In genomic region chr11:108302121-108302785, GRCh38 we compare ENCODE assay signal across 10 cellular contexts.
DNase-seq lines count a peak whose midpoint lies in the region; ATAC-seq and TF ChIP-seq lines count a peak whose summit lies in the region.
"Had no signal": no experiment of that assay in that cellular context is flagged by ENCODE, and none has a peak within 500 bp of the region (broad histone marks: within the 10 kb centered on the region; RNA-seq: fewer than 3 reads in every experiment).

No MANE protein-coding gene starts in this region.

- H3K4me1 ChIP-seq in right atrium auricular region = no peaks in the 10 kb centered on the region
- H3K4me1 ChIP-seq: suprapubic skin had no signal

- ATAC-seq in GM18499 (IDR thresholded peaks at IDR 0.05; ENCODE audit: insufficient read depth, unreplicated experiment) (peak; percentile 95), GM21723 (IDR thresholded peaks at IDR 0.05; ENCODE audit: unreplicated experiment) (peak; percentile 90), HG03571 (IDR thresholded peaks at IDR 0.05; ENCODE audit: unreplicated experiment) (peak; percentile 96)

- DNase-seq in hepatic stellate cell (ENCODE audit: low spot score) = peak; percentile 8
- no peak for DNase-seq in dermis blood vessel endothelial cell
- DNase-seq in dedifferentiated amniotic fluid mesenchymal stem cell (ENCODE audit: extremely low spot score) = no peak
- DNase-seq in DMS79 (lab: John Stamatoyannopoulos, UW) = no peak
- no peak for DNase-seq in right atrium auricular region (ENCODE audit: low spot score)
- DNase-seq: retina had no signal

- no peaks in the 10 kb centered on the region for H3K9me3 ChIP-seq in right atrium auricular region
- H3K9me3 ChIP-seq: suprapubic skin had no signal

- TF ChIP-seq CTCF in right atrium auricular region (IDR thresholded peaks at IDR 0.05) = no peak

- H3K36me3 ChIP-seq in right atrium auricular region = peaks cover 44% of the 10 kb centered on the region

- no peak overlapping the region for H3K27ac ChIP-seq in right atrium auricular region
- H3K27ac ChIP-seq: suprapubic skin had no signal

- H3K27me3 ChIP-seq in right atrium auricular region = no peaks in the 10 kb centered on the region
- H3K27me3 ChIP-seq: suprapubic skin had no signal

- no peak overlapping the region for H3K4me3 ChIP-seq in right atrium auricular region
- H3K4me3 ChIP-seq: suprapubic skin had no signal
